ENCODE assay signal across 1 cellular context in the genomic region with DNA sequence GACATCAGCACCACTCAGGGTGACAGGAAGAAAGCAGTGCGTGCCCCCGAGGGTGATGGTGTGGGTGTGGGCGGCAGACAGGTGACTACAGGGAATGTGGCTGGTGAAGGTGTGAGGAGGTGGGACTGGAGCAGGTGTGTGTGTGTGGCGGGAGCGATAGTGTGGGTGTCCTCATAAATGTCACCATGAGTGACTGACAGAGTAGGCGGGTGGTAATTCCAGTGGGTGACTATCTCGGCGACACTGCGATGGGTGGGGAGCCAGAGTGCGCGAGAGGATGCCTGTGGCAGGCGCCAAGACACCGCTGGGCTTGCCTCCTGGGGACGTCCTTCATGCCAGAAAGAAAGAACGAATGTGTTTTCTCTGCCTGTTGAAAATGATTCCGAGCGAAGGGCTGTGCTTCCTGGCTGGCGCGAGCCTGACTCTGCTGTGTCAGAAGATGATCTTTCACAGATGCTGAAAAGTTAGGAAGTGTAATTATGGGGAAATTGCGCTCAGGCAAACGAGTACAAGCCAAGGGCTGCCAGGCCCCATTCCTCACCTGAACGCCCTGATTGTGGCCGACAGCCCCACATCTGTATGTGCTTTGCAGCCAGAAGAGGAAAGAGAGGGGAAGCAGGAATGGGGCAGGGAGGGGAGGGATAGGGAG.
TF ChIP-seq lines count a peak whose summit lies in the region.

No MANE protein-coding gene starts in this region.

TF ChIP-seq in WTC11, 78 proteins besides CTCF, POLR2A, EP300 and RAD21:
- no peak for TF ChIP-seq JUN (CRISPR knock-in tag; IDR thresholded peaks at IDR 0.05)
- TF ChIP-seq, protein P1, sequence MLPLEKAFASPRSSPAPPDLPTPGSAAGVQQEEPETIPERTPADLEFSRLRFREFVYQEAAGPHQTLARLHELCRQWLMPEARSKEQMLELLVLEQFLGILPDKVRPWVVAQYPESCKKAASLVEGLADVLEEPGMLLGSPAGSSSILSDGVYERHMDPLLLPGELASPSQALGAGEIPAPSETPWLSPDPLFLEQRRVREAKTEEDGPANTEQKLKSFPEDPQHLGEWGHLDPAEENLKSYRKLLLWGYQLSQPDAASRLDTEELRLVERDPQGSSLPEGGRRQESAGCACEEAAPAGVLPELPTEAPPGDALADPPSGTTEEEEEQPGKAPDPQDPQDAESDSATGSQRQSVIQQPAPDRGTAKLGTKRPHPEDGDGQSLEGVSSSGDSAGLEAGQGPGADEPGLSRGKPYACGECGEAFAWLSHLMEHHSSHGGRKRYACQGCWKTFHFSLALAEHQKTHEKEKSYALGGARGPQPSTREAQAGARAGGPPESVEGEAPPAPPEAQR (CRISPR knock-in tag; IDR thresholded peaks at IDR 0.05): no peak
- TF ChIP-seq, protein P2, sequence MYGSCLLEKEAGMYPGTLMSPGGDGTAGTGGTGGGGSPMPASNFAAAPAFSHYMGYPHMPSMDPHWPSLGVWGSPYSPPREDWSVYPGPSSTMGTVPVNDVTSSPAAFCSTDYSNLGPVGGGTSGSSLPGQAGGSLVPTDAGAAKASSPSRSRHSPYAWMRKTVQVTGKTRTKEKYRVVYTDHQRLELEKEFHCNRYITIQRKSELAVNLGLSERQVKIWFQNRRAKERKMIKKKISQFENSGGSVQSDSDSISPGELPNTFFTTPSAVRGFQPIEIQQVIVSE (CRISPR knock-in tag; IDR thresholded peaks at IDR 0.05; ENCODE audit: borderline replicate concordance): no peak
- TF ChIP-seq GABPB1 (CRISPR knock-in tag; IDR thresholded peaks at IDR 0.05): no peak
- no peak for TF ChIP-seq NR3C1 (CRISPR knock-in tag; conservative IDR thresholded peaks at IDR 0.05; ENCODE audit: low read depth)
- no peak for TF ChIP-seq EMX1 (CRISPR knock-in tag; IDR thresholded peaks at IDR 0.05)
- no peak for TF ChIP-seq ZNF317 (CRISPR knock-in tag; IDR thresholded peaks at IDR 0.05; ENCODE audit: borderline replicate concordance, low read depth)
- no peak for TF ChIP-seq FOXK1 (CRISPR knock-in tag; IDR thresholded peaks at IDR 0.05)
- TF ChIP-seq, protein P3, sequence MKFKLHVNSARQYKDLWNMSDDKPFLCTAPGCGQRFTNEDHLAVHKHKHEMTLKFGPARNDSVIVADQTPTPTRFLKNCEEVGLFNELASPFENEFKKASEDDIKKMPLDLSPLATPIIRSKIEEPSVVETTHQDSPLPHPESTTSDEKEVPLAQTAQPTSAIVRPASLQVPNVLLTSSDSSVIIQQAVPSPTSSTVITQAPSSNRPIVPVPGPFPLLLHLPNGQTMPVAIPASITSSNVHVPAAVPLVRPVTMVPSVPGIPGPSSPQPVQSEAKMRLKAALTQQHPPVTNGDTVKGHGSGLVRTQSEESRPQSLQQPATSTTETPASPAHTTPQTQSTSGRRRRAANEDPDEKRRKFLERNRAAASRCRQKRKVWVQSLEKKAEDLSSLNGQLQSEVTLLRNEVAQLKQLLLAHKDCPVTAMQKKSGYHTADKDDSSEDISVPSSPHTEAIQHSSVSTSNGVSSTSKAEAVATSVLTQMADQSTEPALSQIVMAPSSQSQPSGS (CRISPR knock-in tag; IDR thresholded peaks at IDR 0.05; ENCODE audit: borderline replicate concordance, low read depth): no peak
- TF ChIP-seq, protein P4, sequence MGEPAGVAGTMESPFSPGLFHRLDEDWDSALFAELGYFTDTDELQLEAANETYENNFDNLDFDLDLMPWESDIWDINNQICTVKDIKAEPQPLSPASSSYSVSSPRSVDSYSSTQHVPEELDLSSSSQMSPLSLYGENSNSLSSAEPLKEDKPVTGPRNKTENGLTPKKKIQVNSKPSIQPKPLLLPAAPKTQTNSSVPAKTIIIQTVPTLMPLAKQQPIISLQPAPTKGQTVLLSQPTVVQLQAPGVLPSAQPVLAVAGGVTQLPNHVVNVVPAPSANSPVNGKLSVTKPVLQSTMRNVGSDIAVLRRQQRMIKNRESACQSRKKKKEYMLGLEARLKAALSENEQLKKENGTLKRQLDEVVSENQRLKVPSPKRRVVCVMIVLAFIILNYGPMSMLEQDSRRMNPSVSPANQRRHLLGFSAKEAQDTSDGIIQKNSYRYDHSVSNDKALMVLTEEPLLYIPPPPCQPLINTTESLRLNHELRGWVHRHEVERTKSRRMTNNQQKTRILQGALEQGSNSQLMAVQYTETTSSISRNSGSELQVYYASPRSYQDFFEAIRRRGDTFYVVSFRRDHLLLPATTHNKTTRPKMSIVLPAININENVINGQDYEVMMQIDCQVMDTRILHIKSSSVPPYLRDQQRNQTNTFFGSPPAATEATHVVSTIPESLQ (CRISPR knock-in tag; IDR thresholded peaks at IDR 0.05): no peak
- TF ChIP-seq PRRX2 (CRISPR knock-in tag; IDR thresholded peaks at IDR 0.05): no peak
- TF ChIP-seq, protein P5, sequence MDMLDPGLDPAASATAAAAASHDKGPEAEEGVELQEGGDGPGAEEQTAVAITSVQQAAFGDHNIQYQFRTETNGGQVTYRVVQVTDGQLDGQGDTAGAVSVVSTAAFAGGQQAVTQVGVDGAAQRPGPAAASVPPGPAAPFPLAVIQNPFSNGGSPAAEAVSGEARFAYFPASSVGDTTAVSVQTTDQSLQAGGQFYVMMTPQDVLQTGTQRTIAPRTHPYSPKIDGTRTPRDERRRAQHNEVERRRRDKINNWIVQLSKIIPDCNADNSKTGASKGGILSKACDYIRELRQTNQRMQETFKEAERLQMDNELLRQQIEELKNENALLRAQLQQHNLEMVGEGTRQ (CRISPR knock-in tag; IDR thresholded peaks at IDR 0.05): no peak
- TF ChIP-seq OVOL2 (CRISPR knock-in tag; IDR thresholded peaks at IDR 0.05; ENCODE audit: borderline replicate concordance): no peak
- TF ChIP-seq NFATC4 (CRISPR knock-in tag; IDR thresholded peaks at IDR 0.05): no peak
- no peak for TF ChIP-seq ATF1 (CRISPR knock-in tag; IDR thresholded peaks at IDR 0.05)
- TF ChIP-seq, protein P6, sequence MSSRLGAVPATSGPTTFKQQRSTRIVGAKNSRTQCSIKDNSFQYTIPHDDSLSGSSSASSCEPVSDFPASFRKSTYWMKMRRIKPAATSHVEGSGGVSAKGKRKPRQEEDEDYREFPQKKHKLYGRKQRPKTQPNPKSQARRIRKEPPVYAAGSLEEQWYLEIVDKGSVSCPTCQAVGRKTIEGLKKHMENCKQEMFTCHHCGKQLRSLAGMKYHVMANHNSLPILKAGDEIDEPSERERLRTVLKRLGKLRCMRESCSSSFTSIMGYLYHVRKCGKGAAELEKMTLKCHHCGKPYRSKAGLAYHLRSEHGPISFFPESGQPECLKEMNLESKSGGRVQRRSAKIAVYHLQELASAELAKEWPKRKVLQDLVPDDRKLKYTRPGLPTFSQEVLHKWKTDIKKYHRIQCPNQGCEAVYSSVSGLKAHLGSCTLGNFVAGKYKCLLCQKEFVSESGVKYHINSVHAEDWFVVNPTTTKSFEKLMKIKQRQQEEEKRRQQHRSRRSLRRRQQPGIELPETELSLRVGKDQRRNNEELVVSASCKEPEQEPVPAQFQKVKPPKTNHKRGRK (CRISPR knock-in tag; IDR thresholded peaks at IDR 0.05; ENCODE audit: borderline replicate concordance): no peak
- no peak for TF ChIP-seq GRHL2 (CRISPR knock-in tag; IDR thresholded peaks at IDR 0.05; ENCODE audit: insufficient replicate concordance, severe bottlenecking)
- no peak for TF ChIP-seq ZNF138 (CRISPR knock-in tag; conservative IDR thresholded peaks at IDR 0.05)
- TF ChIP-seq ESRRA (CRISPR knock-in tag; IDR thresholded peaks at IDR 0.05; ENCODE audit: borderline replicate concordance): no peak
- no peak for TF ChIP-seq ELF4 (CRISPR knock-in tag; IDR thresholded peaks at IDR 0.05; ENCODE audit: low read depth)
